13 cellular contexts compared by ENCODE assay signal in genomic region chr5:131280417-131280816, GRCh38. TPM values are rescaled to one million over a fixed set of nuclear protein-coding genes. Genes with fewer than 3 reads are reported as not detected.
DNase-seq lines count a peak whose midpoint lies in the region; ATAC-seq, FAIRE-seq and TF ChIP-seq lines count a peak whose summit lies in the region.
"Had no signal": no experiment of that assay in that cellular context is flagged by ENCODE, and none has a peak within 500 bp of the region (broad histone marks: within the 10 kb centered on the region; RNA-seq: fewer than 3 reads in every experiment).

No MANE protein-coding gene starts in this region.

- 0% methylated on average over 3 of the region's 3 CpGs for WGBS in GM12878 (ENCODE audit: insufficient coverage, insufficient replicate concordance, low lambda C conversion rate, missing lambda C conversion rate)
- WGBS in mesenchymal stem cell: 50% methylated on average over 1 of the region's 3 CpGs

- intact Hi-C loops in CD4-positive, alpha-beta memory T cell (cut with micrococcal nuclease): loop anchor here (2.0 kb wide), 4 partner anchors 14 to 116 kb away; partner anchors contain the start of gene HINT1
- intact Hi-C loops in GM12878 (cut with micrococcal nuclease; ENCODE audit: unreplicated experiment): loop anchor here (5.0 kb wide), 1 partner anchor 118 kb away; no protein-coding TSS in a partner anchor

- H3K9me3 ChIP-seq in CD4-positive, alpha-beta memory T cell (ENCODE audit: control insufficient read depth in 1 of 2, low read length in 2 of 2): no peaks in the 10 kb centered on the region
- H3K9me3 ChIP-seq in GM12878 (replicated peaks; ENCODE audit: control insufficient read depth, insufficient read depth, low read length) (no peaks in the 10 kb centered on the region), mesenchymal stem cell (ENCODE audit: control insufficient read depth, low read length) (no peaks in the 10 kb centered on the region)

- H3K4me3 Mint-ChIP-seq in CD4-positive, alpha-beta memory T cell: peak overlapping the region; percentile 57 to 90 (median 82)

- peaks cover 55 to 88% (median 72%) of the 10 kb centered on the region in 4 donors for H3K4me1 Mint-ChIP-seq in CD4-positive, alpha-beta memory T cell

- H2BK12ac ChIP-seq in mesenchymal stem cell (ENCODE audit: low read length in 2 of 2): no peak overlapping the region

- peaks cover 0 to 15% (median 0%) of the 10 kb centered on the region in 8 donors for H3K9me3 Mint-ChIP-seq in CD4-positive, alpha-beta memory T cell

- RAD21 ChIA-PET in GM12878 (lab: Charles Lee; ENCODE audit: unreplicated experiment): interaction anchor here (0.7 to 3.0 kb wide), 16 partner anchors 10 to 134 kb away, joined by 3 to 30 read pairs (median 4); partner anchors contain the start of gene CDC42SE2

- no peak overlapping the region for H2AK5ac ChIP-seq in mesenchymal stem cell (ENCODE audit: low read length, severe bottlenecking)

- H4K20me1 ChIP-seq in KMS-11 (ENCODE audit: insufficient read depth): no peaks in the 10 kb centered on the region; the same call in 1 of the 2 replicates
- H4K20me1 ChIP-seq in GM12878 (ENCODE audit: control insufficient read depth, insufficient read depth): peaks cover 4% of the 10 kb centered on the region; the same call in 1 of the 2 replicates

- H3K27me3 ChIP-seq in CD4-positive, alpha-beta memory T cell (ENCODE audit: insufficient read depth, low read length): no peaks in the 10 kb centered on the region
- H3K27me3 ChIP-seq in KMS-11 (ENCODE audit: insufficient read depth, low read depth) (no peaks in the 10 kb centered on the region), GM12878 (replicated peaks in 1 of 2; ENCODE audit: control insufficient read depth in 2 of 2, insufficient read depth in 2 of 2, low read length in 1 of 2) (no peaks in the 10 kb centered on the region), mesenchymal stem cell (ENCODE audit: control insufficient read depth in 1 of 2, insufficient read depth in 1 of 2, low read length in 2 of 2) (no peaks in the 10 kb centered on the region)

- H3K4ac ChIP-seq in mesenchymal stem cell (ENCODE audit: low read depth in 1 of 2, low read length in 2 of 2): no peak overlapping the region

- no peak overlapping the region for H4K91ac ChIP-seq in mesenchymal stem cell (ENCODE audit: low read length)

- POLR2A ChIA-PET in CD4-positive, alpha-beta memory T cell (lab: Charles Lee; ENCODE audit: partially characterized antibody): interaction anchor here (1.0 to 30.3 kb wide), 20 partner anchors 9 to 268 kb away, joined by 3 to 1078 read pairs (median 6); partner anchors contain the start of gene CDC42SE2
- POLR2A ChIA-PET in GM12878 (lab: Charles Lee): interaction anchor here (0.8 to 2.8 kb wide), 7 partner anchors 8 to 122 kb away, joined by 3 to 17 read pairs (median 5); partner anchors contain the start of gene CDC42SE2

- H3K36me3 ChIP-seq in CD4-positive, alpha-beta memory T cell (ENCODE audit: insufficient read depth, low read length): no peaks in the 10 kb centered on the region
- H3K36me3 ChIP-seq in KMS-11 (ENCODE audit: insufficient read depth) (no peaks in the 10 kb centered on the region), GM12878 (ENCODE audit: control insufficient read depth in 2 of 2, insufficient read depth in 2 of 2, low read length in 1 of 2) (peaks cover 0 to 4% of the 10 kb centered on the region in 2 experiments; a peak in 2 of 4 replicates), mesenchymal stem cell (ENCODE audit: control insufficient read depth in 1 of 2, insufficient read depth in 2 of 2, low read depth in 1 of 2, low read length in 2 of 2) (no peaks in the 10 kb centered on the region)

- H3K36me3 Mint-ChIP-seq in CD4-positive, alpha-beta memory T cell: peaks cover 17 to 47% of the 10 kb centered on the region in 2 donors

- H3K79me1 ChIP-seq in mesenchymal stem cell (replicated peaks; ENCODE audit: low read length, poor library complexity, severe bottlenecking): peaks cover 7% of the 10 kb centered on the region

- H3K27ac ChIP-seq in CD4-positive, alpha-beta memory T cell (ENCODE audit: low read depth, low read length): peak overlapping the region; percentile 63
- peak overlapping the region; percentile 69 for H3K27ac ChIP-seq in KMS-11
- peak overlapping the region; percentile 89 for H3K27ac ChIP-seq in GM12878 (ENCODE audit: control insufficient read depth, insufficient read depth)
- no peak overlapping the region for H3K27ac ChIP-seq in mesenchymal stem cell (ENCODE audit: low read length, poor library complexity, severe bottlenecking)

- no peak for TF ChIP-seq POLR2A in GM12878 (IDR thresholded peaks at IDR 0.05; ENCODE audit: low read depth, low read length)

- H3K9ac ChIP-seq in KMS-11 (no peak overlapping the region; the same call in 1 of the 2 replicates), GM12878 (ENCODE audit: control insufficient read depth, insufficient read depth, low read length) (peak overlapping the region; percentile 16; the same call in 1 of the 2 replicates), mesenchymal stem cell (ENCODE audit: low read length) (no peak overlapping the region)

- DNase-seq in CD4-positive, alpha-beta memory T cell: no peak
- no peak for DNase-seq in GM12878 (ENCODE audit: low read depth, low spot score)
- DNase-seq in mesenchymal stem cell: peak; percentile 21
- no peak for DNase-seq in SKM-1 treated with dmso at 0.1 percent for 144 hours (lab: John Stamatoyannopoulos, UW; ENCODE audit: unreplicated experiment)
- no peak for DNase-seq in retina
- DNase-seq in DMS153 treated with DMSO at 0.1 percent for 48 hours (lab: John Stamatoyannopoulos, UW; ENCODE audit: unreplicated experiment): no peak
- DNase-seq: caudate nucleus; glutamatergic neuron; NCI-H1092; stimulated activated CD8-positive, alpha-beta memory T cell treated with anti-CD3 and anti-CD28 coated beads, Interleukin-4, amount 100 ng/mL, for 48 hours had no signal

- no peak overlapping the region for H2BK15ac ChIP-seq in mesenchymal stem cell (ENCODE audit: low read depth, poor library complexity, severe bottlenecking)

- H3K4me2 ChIP-seq in KMS-11: peak overlapping the region; percentile 85
- H3K4me2 ChIP-seq in GM12878 (ENCODE audit: control insufficient read depth, insufficient read depth): peak overlapping the region; percentile 97
- no peak overlapping the region for H3K4me2 ChIP-seq in mesenchymal stem cell (ENCODE audit: low read length, poor library complexity, severe bottlenecking)

- H3K79me2 ChIP-seq in KMS-11 (ENCODE audit: insufficient read depth, low read depth) (peaks cover 97% of the 10 kb centered on the region), GM12878 (ENCODE audit: control insufficient read depth, insufficient read depth, low read length) (peaks cover 95% of the 10 kb centered on the region)

- TF ChIP-seq CTCF in KMS-11 (conservative IDR thresholded peaks at IDR 0.05; ENCODE audit: low read depth, low read length) (no peak), GM12878 (IDR thresholded peaks at IDR 0.05 in 2 of 3, conservative IDR thresholded peaks at IDR 0.05 in 1 of 3; ENCODE audit: control insufficient read depth in 2 of 3, extremely low read depth in 1 of 3, insufficient read depth in 1 of 3, low read depth in 3 of 3, low read length in 3 of 3) (no peak)

- FAIRE-seq in GM12878 (lab: Jason Lieb, UNC): no peak

- H2AFZ ChIP-seq in KMS-11 (ENCODE audit: low read depth): no peak overlapping the region
- H2AFZ ChIP-seq in GM12878 (ENCODE audit: control insufficient read depth, low read depth, low read length): no peak overlapping the region
- H2AFZ ChIP-seq in mesenchymal stem cell (ENCODE audit: low read depth, low read length): no peak overlapping the region

- CTCF ChIA-PET in CD4-positive, alpha-beta memory T cell (lab: Charles Lee; ENCODE audit: partially characterized antibody): interaction anchor here (0.5 to 3.1 kb wide), 6 partner anchors 9 to 102 kb away, joined by 3 to 12 read pairs (median 8); no protein-coding TSS in a partner anchor
- CTCF ChIA-PET in GM12878 (lab: Yijun Ruan, JAX): interaction anchor here (0.6 to 2.7 kb wide), 8 partner anchors 10 to 175 kb away, joined by 3 to 9 read pairs (median 4); no protein-coding TSS in a partner anchor

- no peak overlapping the region for H2BK5ac ChIP-seq in mesenchymal stem cell (ENCODE audit: low read depth, low read length, poor library complexity, severe bottlenecking)

- ATAC-seq in GM12878: no peak
- ATAC-seq in HG03457 (IDR thresholded peaks at IDR 0.05; ENCODE audit: unreplicated experiment): no peak
- ATAC-seq: Panc1 had no signal

- in situ Hi-C loops in GM12878 (cut with MboI): no loop called here

- TF ChIP-seq EP300 in GM12878 (IDR thresholded peaks at IDR 0.05; ENCODE audit: borderline replicate concordance in 1 of 2, control insufficient read depth in 1 of 2, low read depth in 2 of 2, low read length in 2 of 2): no peak

- no peak overlapping the region for H2BK120ac ChIP-seq in mesenchymal stem cell (ENCODE audit: low read depth, low read length)

- H3K27me3 Mint-ChIP-seq in CD4-positive, alpha-beta memory T cell: no peaks in the 10 kb centered on the region

- SMC1A ChIA-PET in GM12878 (lab: Charles Lee; ENCODE audit: uncharacterized antibody, unreplicated experiment): interaction anchor here (0.7 to 41.3 kb wide), 18 partner anchors 8 to 135 kb away, joined by 3 to 1218 read pairs (median 5); partner anchors contain the start of gene CDC42SE2

- BruUV-seq in GM12878 (replicated peaks; lab: Mats Ljungman, UMichigan): no TSS peak

- H4K8ac ChIP-seq in mesenchymal stem cell (ENCODE audit: low read length): no peak overlapping the region

- no peak overlapping the region for H3K14ac ChIP-seq in mesenchymal stem cell (ENCODE audit: low read length in 2 of 2)

- peak overlapping the region; percentile 71 to 95 (median 87) for H3K27ac Mint-ChIP-seq in CD4-positive, alpha-beta memory T cell

- peaks cover 89% of the 10 kb centered on the region for H3K4me1 ChIP-seq in CD4-positive, alpha-beta memory T cell (ENCODE audit: insufficient read depth, low read length)
- H3K4me1 ChIP-seq in KMS-11 (ENCODE audit: low read depth, poor library complexity, severe bottlenecking): peaks cover 68% of the 10 kb centered on the region
- H3K4me1 ChIP-seq in GM12878 (ENCODE audit: control insufficient read depth, insufficient read depth, low read length): peaks cover 58% of the 10 kb centered on the region
- no peaks in the 10 kb centered on the region for H3K4me1 ChIP-seq in mesenchymal stem cell (ENCODE audit: control insufficient read depth, insufficient read depth, low read depth, low read length)

- H3K18ac ChIP-seq in mesenchymal stem cell (ENCODE audit: low read depth in 1 of 2, low read length in 2 of 2): no peak overlapping the region

- no peak overlapping the region for H3K23ac ChIP-seq in mesenchymal stem cell (ENCODE audit: low read length in 2 of 2)

- peak overlapping the region in 1 of 2 donors; percentile 37 for H3K4me3 ChIP-seq in CD4-positive, alpha-beta memory T cell (ENCODE audit: low read length in 2 of 2)
- H3K4me3 ChIP-seq in KMS-11 (IDR thresholded peaks at IDR 0.05; ENCODE audit: insufficient read depth, low read depth, low read length) (no peak overlapping the region), GM12878 (peak overlapping the region; percentile 65), mesenchymal stem cell (ENCODE audit: insufficient read depth in 1 of 2, low read depth in 1 of 2, low read length in 2 of 2) (no peak overlapping the region)

- TF ChIP-seq RAD21 in GM12878 (IDR thresholded peaks at IDR 0.05; ENCODE audit: insufficient read depth, low read depth, low read length): no peak

RNA-seq across cellular contexts. Expression of gene CDC42SE2, which starts 16.6 kb away (rescaled TPM):
- 100 to 1,000 TPM; 298 to 316 TPM for total RNA-seq in CD4-positive, alpha-beta memory T cell
- polyA plus RNA-seq in CD4-positive, alpha-beta memory T cell: 100 to 1,000 TPM; 414 to 773 TPM
- total RNA-seq in GM12878 (2013; cell fraction: nucleolus; rRNA removed): 137 and 144 TPM in 2 replicates
- total RNA-seq in GM12878 (2014; rRNA removed) (81.7 and 101 TPM in 2 replicates), GM12878 (2014; rRNA removed; fragmentation: Illumina TruSeq; extraction: Trizol) (90.7 and 91.1 TPM in 2 replicates), GM12878 (2021) (75.6 and 76.0 TPM in 2 replicates)
- 54.3 TPM for polyA plus RNA-seq in GM12878 (2011; ENCODE audit: low read depth)
- polyA plus RNA-seq in GM12878 (2011; rRNA removed) (148 and 215 TPM in 2 replicates), GM12878 (2014; fragmentation: Illumina TruSeq; extraction: Trizol) (75.2 and 106 TPM in 2 replicates), GM12878 (2014; fragmentation: Nextera tagmentation; extraction: Ambion mirVana) (10 to 100 TPM; 57.0 to 78.8 TPM), GM12878 (2014; rRNA removed) (57.2 and 62.0 TPM in 2 replicates), GM12878 (2016; fragmentation: Nextera tagmentation; extraction: Ambion mirVana) (100 to 1,000 TPM; 113 to 116 TPM)
- 43.4 and 63.0 TPM in 2 replicates for polyA plus RNA-seq in GM12878 (2011; cell fraction: cytosol; rRNA removed)
- polyA plus RNA-seq in GM12878 (2011; cell fraction: nucleus; rRNA removed): 39.5 and 43.8 TPM in 2 replicates
- 80.9 and 89.2 TPM in 2 replicates for polyA plus RNA-seq in GM12878 (2012)
- polyA minus RNA-seq in GM12878 (2011; rRNA and poly(A)+ RNA removed): 107 and 140 TPM in 2 replicates
- 46.4 and 47.3 TPM in 2 replicates for polyA minus RNA-seq in GM12878 (2011; cell fraction: cytosol; rRNA and poly(A)+ RNA removed)
- polyA minus RNA-seq in GM12878 (2011; cell fraction: nucleus; rRNA and poly(A)+ RNA removed): 30.0 and 58.6 TPM in 2 replicates
- polyA plus RNA-seq in mesenchymal stem cell (2013, experiment 1 of 2): 15.7 TPM
- 16.0 TPM for polyA plus RNA-seq in mesenchymal stem cell (2013, experiment 2 of 2)
